ENCODE assay signal across 1 cellular context in the genomic region with DNA sequence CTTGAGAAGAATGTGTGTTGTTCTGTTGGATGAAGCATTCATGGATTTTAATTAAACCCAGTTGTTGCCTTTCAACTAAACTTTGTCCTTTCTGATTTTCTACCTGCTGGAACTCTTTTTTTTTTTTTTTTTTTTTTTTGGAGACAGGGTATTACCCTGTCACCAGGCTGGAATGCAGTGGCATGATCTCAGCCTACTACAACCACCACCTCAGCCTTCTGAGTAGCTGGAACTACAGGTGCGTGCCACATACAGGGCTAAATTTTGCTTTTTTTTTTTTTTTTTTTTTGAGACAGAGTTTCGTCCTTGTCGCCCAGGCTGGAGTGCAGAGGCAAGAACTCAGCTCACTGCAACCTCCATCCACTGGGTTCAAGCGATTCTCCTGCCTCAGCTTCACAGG.
TF ChIP-seq lines count a peak whose summit lies in the region.

No MANE protein-coding gene starts in this region.

TF ChIP-seq in GM12878, 131 proteins besides CTCF, POLR2A, EP300 and RAD21:
- TF ChIP-seq NBN (IDR thresholded peaks at IDR 0.05) (no peak), MEF2B (IDR thresholded peaks at IDR 0.05; ENCODE audit: partially characterized antibody, poor library complexity, severe bottlenecking) (no peak), RELA (IDR thresholded peaks at IDR 0.05; ENCODE audit: borderline replicate concordance, partially characterized antibody) (no peak), FOXM1 (IDR thresholded peaks at IDR 0.05; ENCODE audit: low read depth, low read length) (no peak), NRF1 (conservative IDR thresholded peaks at IDR 0.05; ENCODE audit: low read depth, low read length) (no peak), MEF2A (IDR thresholded peaks at IDR 0.05; ENCODE audit: insufficient read depth, low read depth, low read length) (no peak), KAT2A (conservative IDR thresholded peaks at IDR 0.05; ENCODE audit: control insufficient read depth, low read depth, low read length) (no peak), ZNF24 (IDR thresholded peaks at IDR 0.05) (no peak), ZNF384 (IDR thresholded peaks at IDR 0.05; ENCODE audit: borderline replicate concordance, low read depth, low read length) (no peak), RFX5 (IDR thresholded peaks at IDR 0.05; ENCODE audit: low read depth, low read length) (no peak), CBX5 (IDR thresholded peaks at IDR 0.05; ENCODE audit: low read depth) (no peak)
- TF ChIP-seq, protein P1, sequence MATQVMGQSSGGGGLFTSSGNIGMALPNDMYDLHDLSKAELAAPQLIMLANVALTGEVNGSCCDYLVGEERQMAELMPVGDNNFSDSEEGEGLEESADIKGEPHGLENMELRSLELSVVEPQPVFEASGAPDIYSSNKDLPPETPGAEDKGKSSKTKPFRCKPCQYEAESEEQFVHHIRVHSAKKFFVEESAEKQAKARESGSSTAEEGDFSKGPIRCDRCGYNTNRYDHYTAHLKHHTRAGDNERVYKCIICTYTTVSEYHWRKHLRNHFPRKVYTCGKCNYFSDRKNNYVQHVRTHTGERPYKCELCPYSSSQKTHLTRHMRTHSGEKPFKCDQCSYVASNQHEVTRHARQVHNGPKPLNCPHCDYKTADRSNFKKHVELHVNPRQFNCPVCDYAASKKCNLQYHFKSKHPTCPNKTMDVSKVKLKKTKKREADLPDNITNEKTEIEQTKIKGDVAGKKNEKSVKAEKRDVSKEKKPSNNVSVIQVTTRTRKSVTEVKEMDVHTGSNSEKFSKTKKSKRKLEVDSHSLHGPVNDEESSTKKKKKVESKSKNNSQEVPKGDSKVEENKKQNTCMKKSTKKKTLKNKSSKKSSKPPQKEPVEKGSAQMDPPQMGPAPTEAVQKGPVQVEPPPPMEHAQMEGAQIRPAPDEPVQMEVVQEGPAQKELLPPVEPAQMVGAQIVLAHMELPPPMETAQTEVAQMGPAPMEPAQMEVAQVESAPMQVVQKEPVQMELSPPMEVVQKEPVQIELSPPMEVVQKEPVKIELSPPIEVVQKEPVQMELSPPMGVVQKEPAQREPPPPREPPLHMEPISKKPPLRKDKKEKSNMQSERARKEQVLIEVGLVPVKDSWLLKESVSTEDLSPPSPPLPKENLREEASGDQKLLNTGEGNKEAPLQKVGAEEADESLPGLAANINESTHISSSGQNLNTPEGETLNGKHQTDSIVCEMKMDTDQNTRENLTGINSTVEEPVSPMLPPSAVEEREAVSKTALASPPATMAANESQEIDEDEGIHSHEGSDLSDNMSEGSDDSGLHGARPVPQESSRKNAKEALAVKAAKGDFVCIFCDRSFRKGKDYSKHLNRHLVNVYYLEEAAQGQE (IDR thresholded peaks at IDR 0.05; ENCODE audit: low read depth, low read length): no peak
- TF ChIP-seq, protein P2, sequence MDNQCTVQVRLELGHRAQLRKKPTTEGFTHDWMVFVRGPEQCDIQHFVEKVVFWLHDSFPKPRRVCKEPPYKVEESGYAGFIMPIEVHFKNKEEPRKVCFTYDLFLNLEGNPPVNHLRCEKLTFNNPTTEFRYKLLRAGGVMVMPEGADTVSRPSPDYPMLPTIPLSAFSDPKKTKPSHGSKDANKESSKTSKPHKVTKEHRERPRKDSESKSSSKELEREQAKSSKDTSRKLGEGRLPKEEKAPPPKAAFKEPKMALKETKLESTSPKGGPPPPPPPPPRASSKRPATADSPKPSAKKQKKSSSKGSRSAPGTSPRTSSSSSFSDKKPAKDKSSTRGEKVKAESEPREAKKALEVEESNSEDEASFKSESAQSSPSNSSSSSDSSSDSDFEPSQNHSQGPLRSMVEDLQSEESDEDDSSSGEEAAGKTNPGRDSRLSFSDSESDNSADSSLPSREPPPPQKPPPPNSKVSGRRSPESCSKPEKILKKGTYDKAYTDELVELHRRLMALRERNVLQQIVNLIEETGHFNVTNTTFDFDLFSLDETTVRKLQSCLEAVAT (IDR thresholded peaks at IDR 0.05): no peak
- TF ChIP-seq, protein P3, sequence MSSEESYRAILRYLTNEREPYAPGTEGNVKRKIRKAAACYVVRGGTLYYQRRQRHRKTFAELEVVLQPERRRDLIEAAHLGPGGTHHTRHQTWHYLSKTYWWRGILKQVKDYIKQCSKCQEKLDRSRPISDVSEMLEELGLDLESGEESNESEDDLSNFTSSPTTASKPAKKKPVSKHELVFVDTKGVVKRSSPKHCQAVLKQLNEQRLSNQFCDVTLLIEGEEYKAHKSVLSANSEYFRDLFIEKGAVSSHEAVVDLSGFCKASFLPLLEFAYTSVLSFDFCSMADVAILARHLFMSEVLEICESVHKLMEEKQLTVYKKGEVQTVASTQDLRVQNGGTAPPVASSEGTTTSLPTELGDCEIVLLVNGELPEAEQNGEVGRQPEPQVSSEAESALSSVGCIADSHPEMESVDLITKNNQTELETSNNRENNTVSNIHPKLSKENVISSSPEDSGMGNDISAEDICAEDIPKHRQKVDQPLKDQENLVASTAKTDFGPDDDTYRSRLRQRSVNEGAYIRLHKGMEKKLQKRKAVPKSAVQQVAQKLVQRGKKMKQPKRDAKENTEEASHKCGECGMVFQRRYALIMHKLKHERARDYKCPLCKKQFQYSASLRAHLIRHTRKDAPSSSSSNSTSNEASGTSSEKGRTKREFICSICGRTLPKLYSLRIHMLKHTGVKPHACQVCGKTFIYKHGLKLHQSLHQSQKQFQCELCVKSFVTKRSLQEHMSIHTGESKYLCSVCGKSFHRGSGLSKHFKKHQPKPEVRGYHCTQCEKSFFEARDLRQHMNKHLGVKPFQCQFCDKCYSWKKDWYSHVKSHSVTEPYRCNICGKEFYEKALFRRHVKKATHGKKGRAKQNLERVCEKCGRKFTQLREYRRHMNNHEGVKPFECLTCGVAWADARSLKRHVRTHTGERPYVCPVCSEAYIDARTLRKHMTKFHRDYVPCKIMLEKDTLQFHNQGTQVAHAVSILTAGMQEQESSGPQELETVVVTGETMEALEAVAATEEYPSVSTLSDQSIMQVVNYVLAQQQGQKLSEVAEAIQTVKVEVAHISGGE (CRISPR knock-in tag; IDR thresholded peaks at IDR 0.05): no peak
